In the genomic region with DNA sequence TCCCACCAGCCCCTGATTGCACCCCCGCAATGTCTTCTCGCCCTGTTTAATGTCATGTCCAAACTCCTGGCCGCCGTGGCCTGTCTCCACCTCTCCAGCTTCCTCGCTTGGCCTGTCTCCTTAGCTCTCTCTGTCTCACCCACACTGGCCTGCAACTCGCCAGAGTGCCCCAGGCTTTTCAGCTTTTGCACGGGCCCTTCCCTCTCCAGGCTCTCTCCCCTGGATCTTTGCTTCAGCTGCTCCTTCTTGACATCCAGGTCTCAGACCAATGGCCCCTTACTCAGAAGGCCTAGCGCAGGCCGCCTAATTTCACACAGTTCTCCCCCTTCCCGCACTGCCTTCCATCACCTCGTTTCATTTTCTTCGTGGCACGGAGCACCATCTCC, we compare ENCODE assay signal across 8 cellular contexts. TPM values are rescaled to one million over a fixed set of nuclear protein-coding genes. Genes with fewer than 3 reads are reported as not detected.
DNase-seq lines count a peak whose midpoint lies in the region; ATAC-seq and TF ChIP-seq lines count a peak whose summit lies in the region.

No MANE protein-coding gene starts in this region.

- H3K4me3 ChIP-seq in RWPE2 (ENCODE audit: severe bottlenecking) (peak overlapping the region; percentile 94), endodermal cell (ENCODE audit: low read length) (peak overlapping the region; percentile 90), muscle layer of duodenum (ENCODE audit: low read depth in 1 of 2, low read length in 2 of 2) (peak overlapping the region; percentile 72 to 93)

- H3K36me3 ChIP-seq in RWPE2 (ENCODE audit: low read depth) (peaks cover 16% of the 10 kb centered on the region; the same call in 1 of the 2 replicates), endodermal cell (ENCODE audit: control insufficient read depth, insufficient read depth, low read length) (peaks cover 14% of the 10 kb centered on the region), muscle layer of duodenum (ENCODE audit: control insufficient read depth in 1 of 2, insufficient read depth in 2 of 2, low read length in 2 of 2) (peaks cover 0 to under 1% of the 10 kb centered on the region in 2 donors)

- intact Hi-C loops in CD4-positive, alpha-beta T cell (cut with DNase I, micrococcal nuclease) = loop anchor here (1.0 to 10.0 kb wide), 4 partner anchors 188 to 1488 kb away; partner anchors contain the start of genes SSBP1 (in 2 of the 2), MRPS33 (in 1 of the 2) and PARP12 (in 1 of the 2)

- H3K27ac Mint-ChIP-seq in CD4-positive, alpha-beta T cell = peak overlapping the region; percentile 72
- peak overlapping the region; percentile 53 for H3K27ac Mint-ChIP-seq in endodermal cell

- peak overlapping the region; percentile 96 for H3K4me3 Mint-ChIP-seq in CD4-positive, alpha-beta T cell
- H3K4me3 Mint-ChIP-seq in endodermal cell = peak overlapping the region; percentile 68

- no peak for TF ChIP-seq CTCF in CD4-positive, alpha-beta T cell (IDR thresholded peaks at IDR 0.05)
- TF ChIP-seq CTCF in RWPE2 (IDR thresholded peaks at IDR 0.05; ENCODE audit: poor library complexity, severe bottlenecking) = no peak
- TF ChIP-seq CTCF in endodermal cell (conservative IDR thresholded peaks at IDR 0.05) = no peak

- POLR2A ChIA-PET in CD4-positive, alpha-beta T cell (lab: Charles Lee) = interaction anchor here (2.3 to 2.9 kb wide), 2 partner anchors 188 to 536 kb away, joined by 10 to 28 read pairs; partner anchors contain the start of genes MRPS33 and SSBP1

- H3K9ac ChIP-seq in endodermal cell (ENCODE audit: extremely low read depth, low read length, poor library complexity, severe bottlenecking) = peak overlapping the region; percentile 6

- DNase-seq in CD4-positive, alpha-beta T cell = peak in 3 of 10 experiments; percentile 1 to 34 (median 9)
- no peak for DNase-seq in RWPE2 (ENCODE audit: low spot score)
- DNase-seq in endodermal cell = peak; percentile 67
- DNase-seq in OCI-M2 (lab: John Stamatoyannopoulos, UW; ENCODE audit: unreplicated experiment) = no peak
- no peak for DNase-seq in UCSD-AML1 (lab: John Stamatoyannopoulos, UW; ENCODE audit: unreplicated experiment)

- H3K4me1 ChIP-seq in RWPE2 (ENCODE audit: insufficient read depth, poor library complexity, severe bottlenecking) = peaks cover 4% of the 10 kb centered on the region
- H3K4me1 ChIP-seq in endodermal cell (ENCODE audit: control insufficient read depth, insufficient read depth, low read length) = no peaks in the 10 kb centered on the region
- peaks cover 6 to 18% of the 10 kb centered on the region in 2 donors for H3K4me1 ChIP-seq in muscle layer of duodenum (ENCODE audit: control insufficient read depth in 1 of 2, insufficient read depth in 2 of 2, low read length in 2 of 2)

- H3K36me3 Mint-ChIP-seq in CD4-positive, alpha-beta T cell (ENCODE audit: low read depth) = peaks cover 25% of the 10 kb centered on the region
- peaks cover 6% of the 10 kb centered on the region for H3K36me3 Mint-ChIP-seq in endodermal cell (ENCODE audit: low read depth)

- 49 to 82% methylated on average over 5 to 13 of the region's 13 CpGs for WGBS in endodermal cell (ENCODE audit: insufficient coverage in 1 of 2, insufficient read length in 1 of 2), 2 experiments

- CTCF ChIA-PET in CD4-positive, alpha-beta T cell (lab: Charles Lee) = interaction anchor here (0.9 kb wide), 1 partner anchor 187 kb away, joined by 3 read pairs; no protein-coding TSS in a partner anchor

- no peaks in the 10 kb centered on the region for H3K27me3 ChIP-seq in CD4-positive, alpha-beta T cell (ENCODE audit: control insufficient read depth, insufficient read depth, low read length)
- H3K27me3 ChIP-seq in RWPE2 (ENCODE audit: insufficient read depth, poor library complexity, severe bottlenecking) (no peaks in the 10 kb centered on the region), endodermal cell (ENCODE audit: control insufficient read depth, insufficient read depth, low read length, poor library complexity, severe bottlenecking) (no peaks in the 10 kb centered on the region), muscle layer of duodenum (ENCODE audit: low read depth, low read length) (no peaks in the 10 kb centered on the region)

- no peaks in the 10 kb centered on the region for H3K9me3 ChIP-seq in CD4-positive, alpha-beta T cell (ENCODE audit: control insufficient read depth, low read length)
- H3K9me3 ChIP-seq in RWPE2 (ENCODE audit: severe bottlenecking) = no peaks in the 10 kb centered on the region
- no peaks in the 10 kb centered on the region for H3K9me3 ChIP-seq in endodermal cell (ENCODE audit: control insufficient read depth, low read length)
- H3K9me3 ChIP-seq in muscle layer of duodenum (ENCODE audit: control insufficient read depth in 1 of 2, low read length in 2 of 2) = no peaks in the 10 kb centered on the region

- no peaks in the 10 kb centered on the region for H3K9me3 Mint-ChIP-seq in CD4-positive, alpha-beta T cell
- no peaks in the 10 kb centered on the region for H3K9me3 Mint-ChIP-seq in endodermal cell

- ATAC-seq in CD4-positive, alpha-beta T cell (ENCODE audit: poor library complexity) = no peak
- ATAC-seq in GM21619 (IDR thresholded peaks at IDR 0.05; ENCODE audit: unreplicated experiment) (peak; percentile 10), RWPE2 (ENCODE audit: low read depth) (peak; percentile 21), GM18858 (IDR thresholded peaks at IDR 0.05; ENCODE audit: unreplicated experiment) (no peak)

- H3K4me1 Mint-ChIP-seq in CD4-positive, alpha-beta T cell (ENCODE audit: low read depth) = peaks cover 33% of the 10 kb centered on the region
- peaks cover 15% of the 10 kb centered on the region for H3K4me1 Mint-ChIP-seq in endodermal cell

- no peaks in the 10 kb centered on the region for H3K27me3 Mint-ChIP-seq in CD4-positive, alpha-beta T cell
- no peaks in the 10 kb centered on the region for H3K27me3 Mint-ChIP-seq in endodermal cell (ENCODE audit: insufficient read depth)

- no peak overlapping the region for H3K27ac ChIP-seq in CD4-positive, alpha-beta T cell (ENCODE audit: low read depth, low read length)
- H3K27ac ChIP-seq in RWPE2 (ENCODE audit: poor library complexity, severe bottlenecking) (no peak overlapping the region), endodermal cell (ENCODE audit: low read depth, low read length) (no peak overlapping the region), muscle layer of duodenum (ENCODE audit: low read length) (peak overlapping the region; percentile 41)

RNA-seq across cellular contexts. Expression of gene AGK, which starts 0.5 kb away (rescaled TPM):
- 10 to 100 TPM; 18.9 to 20.5 TPM for total RNA-seq in CD4-positive, alpha-beta T cell
- 10 to 100 TPM; 30.2 to 41.7 TPM for total RNA-seq in endodermal cell
- polyA plus RNA-seq in endodermal cell (2013, experiment 1 of 2) = 36.3 TPM
- 30.4 TPM for polyA plus RNA-seq in endodermal cell (2013, experiment 2 of 2)

Comparison
In these comparisons a context has a peak if more than half of its experiments do, and no peak if none do; other contexts are left out.
1. ATAC-seq: peak in GM21619 (single experiment) and RWPE2 (single experiment); none in CD4-positive, alpha-beta T cell (single experiment) and GM18858 (single experiment).
2. Peak in every context shown above with its lines, with median percentiles within 50 percentile points of each other: H3K4me3 ChIP-seq.